ENCODE assay signal across 1 cellular context in genomic region chr1:206074839-206075238, GRCh38.
TF ChIP-seq lines count a peak whose summit lies in the region.

No MANE protein-coding gene starts in this region.

TF ChIP-seq in K562, 482 proteins besides CTCF, POLR2A, EP300 and RAD21 (continued from another document and continues in another):
- TF ChIP-seq E2F8 (IDR thresholded peaks at IDR 0.05; ENCODE audit: low read depth, partially characterized antibody) (no peak), ZNF699 (CRISPR knock-in tag; IDR thresholded peaks at IDR 0.05; ENCODE audit: insufficient replicate concordance) (no peak), POLR2B (IDR thresholded peaks at IDR 0.05; ENCODE audit: low read depth, partially characterized antibody) (no peak), RFX1 (IDR thresholded peaks at IDR 0.05) (peak; percentile 60), TEAD4 (IDR thresholded peaks at IDR 0.05; ENCODE audit: low read length) (peak; percentile 98), TEAD4 (CRISPR knock-in tag; IDR thresholded peaks at IDR 0.05; ENCODE audit: borderline replicate concordance) (no peak), MTA1 (IDR thresholded peaks at IDR 0.05; ENCODE audit: borderline replicate concordance) (peak; percentile 47; the same call in 1 of the 2 replicates), L3MBTL2 (IDR thresholded peaks at IDR 0.05) (peak; percentile 48; the same call in 1 of the 2 replicates), CCAR2 (IDR thresholded peaks at IDR 0.05; ENCODE audit: low read depth, low read length) (no peak), PREB (CRISPR knock-in tag; IDR thresholded peaks at IDR 0.05) (no peak), MEF2A (IDR thresholded peaks at IDR 0.05; ENCODE audit: control insufficient read depth, low read depth, low read length) (no peak), JUNB (CRISPR knock-in tag; conservative IDR thresholded peaks at IDR 0.05) (no peak), TAF15 (IDR thresholded peaks at IDR 0.05; ENCODE audit: low read depth, low read length) (no peak), E2F4 (CRISPR knock-in tag; IDR thresholded peaks at IDR 0.05; ENCODE audit: low read depth) (no peak), SMARCA5 (IDR thresholded peaks at IDR 0.05) (no peak), NR2F6 (CRISPR knock-in tag; IDR thresholded peaks at IDR 0.05) (no peak), HOMEZ (CRISPR knock-in tag; IDR thresholded peaks at IDR 0.05) (no peak), ZBTB7A (IDR thresholded peaks at IDR 0.05; ENCODE audit: borderline replicate concordance, control insufficient read depth, low read depth, low read length) (no peak), SUPT5H (IDR thresholded peaks at IDR 0.05) (no peak), BCL6 (CRISPR knock-in tag; IDR thresholded peaks at IDR 0.05) (no peak), MLLT1 (IDR thresholded peaks at IDR 0.05) (no peak), UBTF (IDR thresholded peaks at IDR 0.05; ENCODE audit: borderline replicate concordance in 1 of 2, low read depth in 2 of 2, low read length in 2 of 2) (no peak), KLF16 (IDR thresholded peaks at IDR 0.05) (peak; percentile 95), RBM15 (IDR thresholded peaks at IDR 0.05; ENCODE audit: insufficient read depth, low read length) (no peak), MTA2 (IDR thresholded peaks at IDR 0.05; ENCODE audit: low read depth) (peak; percentile 81), SIRT6 (IDR thresholded peaks at IDR 0.05; ENCODE audit: low read depth, low read length) (no peak), ZBTB17 (CRISPR knock-in tag; IDR thresholded peaks at IDR 0.05) (0 out of 2 replicates have a peak, but pooled peaks have one; percentile 15), ZBTB40 (IDR thresholded peaks at IDR 0.05) (no peak), ZBTB40 (CRISPR knock-in tag; IDR thresholded peaks at IDR 0.05) (no peak), GATAD2A (IDR thresholded peaks at IDR 0.05) (no peak), EHMT2 (IDR thresholded peaks at IDR 0.05) (no peak), ZNF785 (CRISPR knock-in tag; IDR thresholded peaks at IDR 0.05) (no peak), ZNF707 (CRISPR knock-in tag; conservative IDR thresholded peaks at IDR 0.05) (no peak), MEF2D (tag; conservative IDR thresholded peaks at IDR 0.05; ENCODE audit: low read depth) (peak; percentile 75), XRCC5 (IDR thresholded peaks at IDR 0.05; ENCODE audit: low read depth, low read length) (no peak), LARP7 (IDR thresholded peaks at IDR 0.05) (no peak), CXXC5 (CRISPR knock-in tag; IDR thresholded peaks at IDR 0.05) (peak; percentile 70), ZNF239 (CRISPR knock-in tag; IDR thresholded peaks at IDR 0.05) (no peak; the same call in 1 of the 2 replicates), ZBTB12 (CRISPR knock-in tag; IDR thresholded peaks at IDR 0.05) (no peak), RBBP5 (IDR thresholded peaks at IDR 0.05; ENCODE audit: borderline replicate concordance, insufficient read depth, low read length, poor library complexity, severe bottlenecking) (no peak), FOXO4 (CRISPR knock-in tag; IDR thresholded peaks at IDR 0.05) (no peak)
